ENCODE assay signal across 7 cellular contexts in genomic region chr6:113689620-113690019, GRCh38.
DNase-seq lines count a peak whose midpoint lies in the region; ATAC-seq and TF ChIP-seq lines count a peak whose summit lies in the region.
"Not testable (repeated sequence)": the region's sequence is repeated elsewhere in the genome, so short reads cannot be mapped to it uniquely, and the experiment has no call there.

No MANE protein-coding gene starts in this region.

- H3K27me3 Mint-ChIP-seq in activated CD4-positive, alpha-beta T cell treated with anti-CD3 and anti-CD28 coated beads for 36 hours: not testable (repeated sequence)

- not testable (repeated sequence) for H2AFZ ChIP-seq in IMR-90 (replicated peaks; ENCODE audit: low read length, poor library complexity); OCI-LY1 (ENCODE audit: low read length)

- H2AK5ac ChIP-seq in IMR-90 (ENCODE audit: low read depth, low read length): not testable (repeated sequence)

- not testable (repeated sequence) for H3K4me1 ChIP-seq in IMR-90 (ENCODE audit: control insufficient read depth, insufficient read depth, low read length); OCI-LY1 (ENCODE audit: insufficient read depth, low read length, severe bottlenecking); mucosa of descending colon (ENCODE audit: low read depth)

- H2BK15ac ChIP-seq in IMR-90 (ENCODE audit: low read depth, low read length): not testable (repeated sequence)

- not testable (repeated sequence) for H3K27ac ChIP-seq in IMR-90 (ENCODE audit: insufficient read depth, low read length); OCI-LY1 (ENCODE audit: low read depth, low read length, poor library complexity, severe bottlenecking)

- H3K79me2 ChIP-seq in OCI-LY1 (ENCODE audit: insufficient read depth, low read length): not testable (repeated sequence)

- not testable (repeated sequence) for H4K20me1 ChIP-seq in IMR-90 (ENCODE audit: insufficient read depth, low read length); OCI-LY1 (ENCODE audit: insufficient read depth, low read length)

- H3K4ac ChIP-seq in IMR-90 (ENCODE audit: low read depth, low read length): not testable (repeated sequence)

- not testable (repeated sequence) for H4K5ac ChIP-seq in IMR-90 (ENCODE audit: low read depth, low read length)

- DNase-seq in ELR (ENCODE audit: low read depth) (peak; percentile 19), epithelial cell of esophagus (ENCODE audit: low read depth) (peak; percentile 72)
- not testable (repeated sequence) for DNase-seq in IMR-90, mucosa of descending colon
- DNase-seq in activated CD4-positive, alpha-beta T cell treated with anti-CD3 and anti-CD28 coated beads for 36 hours: peak; percentile 6

- not testable (repeated sequence) for H3K4me3 ChIP-seq in IMR-90 (ENCODE audit: insufficient read depth, low read depth, low read length); OCI-LY1 (ENCODE audit: low read depth, low read length, poor library complexity, severe bottlenecking); epithelial cell of esophagus (ENCODE audit: low read length); mucosa of descending colon

- H3K9me1 ChIP-seq in IMR-90 (ENCODE audit: insufficient read depth, low read length): not testable (repeated sequence)

- H3K23ac ChIP-seq in IMR-90 (ENCODE audit: low read depth, low read length): not testable (repeated sequence)

- H3K4me1 Mint-ChIP-seq in activated CD4-positive, alpha-beta T cell treated with anti-CD3 and anti-CD28 coated beads for 36 hours: not testable (repeated sequence)

- H2BK120ac ChIP-seq in IMR-90 (ENCODE audit: low read depth, low read length): peak overlapping the region; percentile 46; the same call in 1 of the 2 replicates

- H3K9me3 ChIP-seq in IMR-90 (ENCODE audit: control insufficient read depth, insufficient read depth, low read length); OCI-LY1 (ENCODE audit: low read length); mucosa of descending colon: not testable (repeated sequence)

- H3K4me2 ChIP-seq in IMR-90 (ENCODE audit: low read depth, low read length); OCI-LY1 (ENCODE audit: low read length): not testable (repeated sequence)

- not testable (repeated sequence) for H3F3A ChIP-seq in OCI-LY1 (ENCODE audit: insufficient read depth, low read length)

- H3K14ac ChIP-seq in IMR-90 (replicated peaks; ENCODE audit: low read depth, low read length): not testable (repeated sequence)

- not testable (repeated sequence) for H4K91ac ChIP-seq in IMR-90 (ENCODE audit: insufficient read depth, low read depth, low read length)

- not testable (repeated sequence) for H2BK20ac ChIP-seq in IMR-90 (ENCODE audit: low read depth, low read length)

- H3K27ac Mint-ChIP-seq in activated CD4-positive, alpha-beta T cell treated with anti-CD3 and anti-CD28 coated beads for 36 hours: not testable (repeated sequence)

- H3K56ac ChIP-seq in IMR-90 (ENCODE audit: extremely low read depth, insufficient read depth, low read length): not testable (repeated sequence)

- not testable (repeated sequence) for H4K8ac ChIP-seq in IMR-90 (ENCODE audit: low read depth in 2 of 2, low read length in 2 of 2)

- not testable (repeated sequence) for H3K79me1 ChIP-seq in IMR-90 (ENCODE audit: low read depth in 1 of 2, low read length in 2 of 2)

- not testable (repeated sequence) for H2BK5ac ChIP-seq in IMR-90 (ENCODE audit: low read depth, low read length, poor library complexity, severe bottlenecking)

- dilution Hi-C loops in IMR-90 (cut with HindIII; ENCODE audit: low sequenced_read_pairs, unreplicated experiment): not testable (repeated sequence)

- H3K36me3 ChIP-seq in IMR-90 (ENCODE audit: control insufficient read depth, insufficient read depth, low read length); OCI-LY1 (ENCODE audit: insufficient read depth, low read length); mucosa of descending colon (ENCODE audit: low read depth): not testable (repeated sequence)

- peak; percentile 36 for ATAC-seq in GM21786 (IDR thresholded peaks at IDR 0.05; ENCODE audit: unreplicated experiment)
- ATAC-seq in IMR-90 (ENCODE audit: low read depth); activated CD4-positive, alpha-beta T cell treated with anti-CD3 and anti-CD28 coated beads for 36 hours: not testable (repeated sequence)
- ATAC-seq in mucosa of descending colon: peak; percentile 74

- TF ChIP-seq RAD21 in IMR-90 (IDR thresholded peaks at IDR 0.05; ENCODE audit: low read length): not testable (repeated sequence)

- no CpG with 5 or more reads among the region's 4 CpGs for WGBS in IMR-90 (ENCODE audit: extremely low coverage in 2 of 2, insufficient read length in 1 of 2), 2 experiments

- TF ChIP-seq CTCF in IMR-90 (conservative IDR thresholded peaks at IDR 0.05; ENCODE audit: low read depth, low read length): not testable (repeated sequence)
- peak; percentile 26; the same call in 1 of the 2 replicates for TF ChIP-seq CTCF in OCI-LY1 (IDR thresholded peaks at IDR 0.05; ENCODE audit: low read length)
- TF ChIP-seq CTCF in epithelial cell of esophagus (IDR thresholded peaks at IDR 0.05; ENCODE audit: insufficient read depth, low read depth, low read length, missing control alignments): peak; percentile 33
- peak; percentile 10 for TF ChIP-seq CTCF in mucosa of descending colon (IDR thresholded peaks at IDR 0.05)

- not testable (repeated sequence) for BruUV-seq in IMR-90 (replicated peaks; lab: Mats Ljungman, UMichigan)

- not testable (repeated sequence) for TF ChIP-seq POLR2A in IMR-90 (IDR thresholded peaks at IDR 0.05; ENCODE audit: low read depth, low read length)

- CTCF ChIA-PET in IMR-90 (lab: Yijun Ruan, JAX); activated CD4-positive, alpha-beta T cell treated with anti-CD3 and anti-CD28 coated beads for 36 hours (lab: Charles Lee): not testable (repeated sequence)

- H3K36me3 Mint-ChIP-seq in activated CD4-positive, alpha-beta T cell treated with anti-CD3 and anti-CD28 coated beads for 36 hours (ENCODE audit: low read depth): not testable (repeated sequence)

- not testable (repeated sequence) for H2AK9ac ChIP-seq in IMR-90 (replicated peaks; ENCODE audit: low read depth, low read length, poor library complexity)

- not testable (repeated sequence) for H3K4me3 Mint-ChIP-seq in activated CD4-positive, alpha-beta T cell treated with anti-CD3 and anti-CD28 coated beads for 36 hours

- intact Hi-C loops in IMR-90 (cut with micrococcal nuclease): loop anchor here (1.0 to 10.0 kb wide), 2 partner anchors 125 to 275 kb away; no protein-coding TSS in a partner anchor
- intact Hi-C loops in activated CD4-positive, alpha-beta T cell treated with anti-CD3 and anti-CD28 coated beads for 36 hours (cut with DNase I, micrococcal nuclease): loop anchor here in 1 of 2 experiments (2.0 kb wide), 2 partner anchors 55 to 169 kb away; no protein-coding TSS in a partner anchor
- intact Hi-C loops in mucosa of descending colon (cut with DNase I, micrococcal nuclease): not testable (repeated sequence)

- peaks cover 14% of the 10 kb centered on the region; the same call in 1 of the 2 replicates for H3K27me3 ChIP-seq in IMR-90 (ENCODE audit: control insufficient read depth, insufficient read depth, low read length)
- H3K27me3 ChIP-seq in OCI-LY1 (ENCODE audit: insufficient read depth, low read length): not testable (repeated sequence)

- not testable (repeated sequence) for H3K18ac ChIP-seq in IMR-90 (ENCODE audit: low read depth, low read length)

- in situ Hi-C loops in IMR-90 (cut with MboI; ENCODE audit: low sequenced_read_pairs): not testable (repeated sequence)

- not testable (repeated sequence) for H3K9me3 Mint-ChIP-seq in activated CD4-positive, alpha-beta T cell treated with anti-CD3 and anti-CD28 coated beads for 36 hours (ENCODE audit: low read depth)

- POLR2A ChIA-PET in IMR-90 (lab: Charles Lee; ENCODE audit: unreplicated experiment); activated CD4-positive, alpha-beta T cell treated with anti-CD3 and anti-CD28 coated beads for 36 hours (lab: Charles Lee): not testable (repeated sequence)

- H3K9ac ChIP-seq in IMR-90 (ENCODE audit: low read depth, low read length); OCI-LY1 (ENCODE audit: low read length): not testable (repeated sequence)

- H3K9me2 ChIP-seq in OCI-LY1 (ENCODE audit: low read depth, low read length): not testable (repeated sequence)
